In the genomic region with DNA sequence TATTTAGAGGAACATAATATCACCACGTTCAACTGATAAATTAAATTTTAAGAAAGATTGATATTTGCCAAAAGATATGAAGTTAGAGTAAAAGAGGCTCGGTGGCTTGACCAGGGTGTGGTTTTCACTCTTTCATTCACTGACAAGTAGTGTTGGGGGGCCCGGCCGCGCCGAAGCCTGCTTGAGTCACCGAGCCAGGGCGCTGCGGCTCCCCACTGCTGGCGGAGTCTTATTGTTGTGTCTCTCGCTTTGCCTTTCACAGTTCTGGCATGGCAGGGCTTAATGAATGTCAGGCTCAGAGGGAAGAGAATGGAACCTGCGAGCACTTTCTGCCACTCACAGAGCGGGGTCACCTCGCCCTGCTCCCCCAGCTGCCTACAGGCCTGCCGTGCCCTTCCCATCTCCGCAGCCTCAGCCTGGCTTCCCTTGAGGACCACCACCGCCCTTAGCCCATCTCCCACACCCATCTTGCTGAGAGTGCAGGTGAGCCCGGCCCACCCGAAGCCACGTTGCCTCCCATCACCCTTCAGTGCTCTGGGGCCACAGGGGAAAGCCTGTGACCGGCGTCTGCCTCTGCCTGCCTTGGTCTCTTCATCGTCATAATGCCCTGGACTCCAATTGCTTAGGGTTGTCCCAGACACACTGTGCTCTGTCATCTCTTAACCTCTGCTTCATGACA, we compare ENCODE assay signal across 15 cellular contexts.
"Had no signal": no experiment of that assay in that cellular context is flagged by ENCODE, and none has a peak within 500 bp of the region (broad histone marks: within the 10 kb centered on the region; RNA-seq: fewer than 3 reads in every experiment).

No MANE protein-coding gene starts in this region.

- H3K36me3 Mint-ChIP-seq: type B pancreatic cell had no signal

- H3K9ac ChIP-seq: parathyroid adenoma had no signal

- H3K4me1 ChIP-seq: breast epithelium, parathyroid adenoma had no signal

- H3K9me3 Mint-ChIP-seq: activated T-cell treated with anti-CD3 and anti-CD28 coated beads, Interleukin-2, amount 50 U/mL, for 24 hours; nephron; type B pancreatic cell had no signal

- H3K9me3 ChIP-seq: breast epithelium, esophagus muscularis mucosa had no signal

- H3K79me2 ChIP-seq: parathyroid adenoma had no signal

- H3K27me3 Mint-ChIP-seq: activated naive CD8-positive, alpha-beta T cell; activated T-cell treated with anti-CD3 and anti-CD28 coated beads, Interleukin-2, amount 50 U/mL, for 24 hours; type B pancreatic cell had no signal

- DNase-seq: activated CD4-positive, alpha-beta T cell treated with anti-CD3 and anti-CD28 coated beads, Interleukin-2, amount 50 U/mL, for 4 hours; activated effector memory CD4-positive, alpha-beta T cell treated with Interleukin-2 at 50 U/mL for 16 hours; activated T-cell treated with anti-CD3 and anti-CD28 coated beads, Interleukin-2, amount 50 U/mL, for 24 hours; amygdala; left cardiac atrium; small intestine; stimulated activated naive CD4-positive, alpha-beta T cell; T-helper 2 cell had no signal

- H3K36me3 ChIP-seq: breast epithelium, esophagus muscularis mucosa had no signal

- H3K27ac ChIP-seq: breast epithelium, esophagus muscularis mucosa, parathyroid adenoma had no signal

- H3K27me3 ChIP-seq: breast epithelium, esophagus muscularis mucosa had no signal

- H3K4me3 ChIP-seq: breast epithelium, esophagus muscularis mucosa, lung had no signal

- H3K27ac Mint-ChIP-seq: activated naive CD8-positive, alpha-beta T cell; activated T-cell treated with anti-CD3 and anti-CD28 coated beads, Interleukin-2, amount 50 U/mL, for 24 hours; nephron; type B pancreatic cell had no signal

- H2AFZ ChIP-seq: parathyroid adenoma had no signal

- H3K4me3 Mint-ChIP-seq: activated naive CD8-positive, alpha-beta T cell; activated T-cell treated with anti-CD3 and anti-CD28 coated beads, Interleukin-2, amount 50 U/mL, for 24 hours; nephron; type B pancreatic cell had no signal
